14 cellular contexts compared by ENCODE assay signal in the genomic region with DNA sequence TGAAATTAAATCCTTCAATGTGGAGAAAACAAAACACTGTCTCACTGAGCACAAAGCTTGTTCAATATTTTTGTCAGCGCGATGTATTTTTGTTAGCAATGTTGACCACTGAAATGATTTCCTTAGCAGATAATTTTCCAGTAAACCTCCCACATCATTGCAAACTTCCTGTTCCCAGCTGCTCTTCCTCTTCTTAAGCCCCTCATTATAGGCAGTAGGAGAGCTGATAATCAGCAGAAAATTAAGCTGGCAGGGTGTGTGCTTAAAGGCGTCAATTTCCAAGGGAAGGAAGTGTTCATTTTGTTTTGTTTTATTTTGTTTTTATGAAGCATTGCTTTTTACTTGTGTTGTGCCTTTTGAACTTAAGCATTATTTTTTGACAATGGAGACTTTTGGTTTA. TPM values are rescaled to one million over a fixed set of nuclear protein-coding genes. Genes with fewer than 3 reads are reported as not detected.
DNase-seq lines count a peak whose midpoint lies in the region; ATAC-seq, FAIRE-seq and TF ChIP-seq lines count a peak whose summit lies in the region.
"Had no signal": no experiment of that assay in that cellular context is flagged by ENCODE, and none has a peak within 500 bp of the region (broad histone marks: within the 10 kb centered on the region; RNA-seq: fewer than 3 reads in every experiment).

No MANE protein-coding gene starts in this region.

- TF ChIP-seq EP300 in HepG2 (IDR thresholded peaks at IDR 0.05; ENCODE audit: low read depth in 2 of 2, low read length in 2 of 2) = no peak
- TF ChIP-seq EP300 in HepG2 (CRISPR knock-in tag; IDR thresholded peaks at IDR 0.05; ENCODE audit: borderline replicate concordance) = no peak

- H3K27me3 Mint-ChIP-seq in endothelial cell (ENCODE audit: unreplicated experiment) = no peaks in the 10 kb centered on the region
- peaks cover 16 to 18% of the 10 kb centered on the region in 2 donors for H3K27me3 Mint-ChIP-seq in CD4-positive, alpha-beta memory T cell

- CTCF ChIA-PET in HepG2 (lab: Yijun Ruan, JAX; ENCODE audit: low intra/inter-chr PET ratio, low total read pairs) = no interaction called here
- CTCF ChIA-PET in CD4-positive, alpha-beta memory T cell (lab: Charles Lee; ENCODE audit: partially characterized antibody) = interaction anchor here (2.6 to 5.7 kb wide), 2 partner anchors 10 to 21 kb away, joined by 11 to 47 read pairs; no protein-coding TSS in a partner anchor

- no peak for TF ChIP-seq RAD21 in HepG2 (CRISPR knock-in tag; IDR thresholded peaks at IDR 0.05)

- no peaks in the 10 kb centered on the region for H3K9me3 Mint-ChIP-seq in endothelial cell (ENCODE audit: unreplicated experiment)
- no peaks in the 10 kb centered on the region for H3K9me3 Mint-ChIP-seq in CD4-positive, alpha-beta memory T cell
- H3K9me3 Mint-ChIP-seq: T-helper 1 cell treated with Interleukin-12 subunit alpha and Interleukin-12 subunit beta and Interleukin-4 antibody, amounts not matched to agents 30 μg/mL and 1 μg/mL, for 36 hours had no signal

- no peaks in the 10 kb centered on the region for H3K79me2 ChIP-seq in HepG2 (ENCODE audit: insufficient read depth, low read length)

- H3K36me3 Mint-ChIP-seq in endothelial cell (ENCODE audit: low read depth, unreplicated experiment) = peaks cover 4% of the 10 kb centered on the region
- H3K36me3 Mint-ChIP-seq in CD4-positive, alpha-beta memory T cell = no peaks in the 10 kb centered on the region

- POLR2A ChIA-PET in HepG2 (lab: Yijun Ruan, JAX) = interaction anchor here (1.2 kb wide), 1 partner anchor 65 kb away, joined by 3 read pairs; a partner anchor contains a TSS
- POLR2A ChIA-PET in CD4-positive, alpha-beta memory T cell (lab: Charles Lee; ENCODE audit: partially characterized antibody) = no interaction called here

- H3K36me3 ChIP-seq in right lobe of liver (no peaks in the 10 kb centered on the region), HepG2 (replicated peaks in 1 of 2; ENCODE audit: control insufficient read depth in 1 of 2, insufficient read depth in 2 of 2, low read length in 2 of 2) (no peaks in the 10 kb centered on the region)
- no peaks in the 10 kb centered on the region for H3K36me3 ChIP-seq in CD4-positive, alpha-beta memory T cell (ENCODE audit: insufficient read depth, low read length)
- H3K36me3 ChIP-seq: Peyer's patch had no signal

- no peak for FAIRE-seq in HepG2 (lab: Jason Lieb, UNC)
- FAIRE-seq: kidney had no signal

- H3K27me3 ChIP-seq in right lobe of liver = no peaks in the 10 kb centered on the region
- peaks cover 0 to 26% of the 10 kb centered on the region in 2 experiments; a peak in 3 of 5 replicates for H3K27me3 ChIP-seq in HepG2 (ENCODE audit: control insufficient read depth in 1 of 2, insufficient read depth in 2 of 2, low read length in 2 of 2)
- H3K27me3 ChIP-seq in CD4-positive, alpha-beta memory T cell (ENCODE audit: insufficient read depth, low read length) = no peaks in the 10 kb centered on the region
- H3K27me3 ChIP-seq: Peyer's patch had no signal

- H3K4me3 ChIP-seq in right lobe of liver (no peak overlapping the region), HepG2 (replicated peaks in 1 of 3; ENCODE audit: insufficient read depth in 1 of 3, low read depth in 2 of 3, low read length in 3 of 3) (no peak overlapping the region)
- H3K4me3 ChIP-seq in CD4-positive, alpha-beta memory T cell (ENCODE audit: low read length in 2 of 2) = no peak overlapping the region
- H3K4me3 ChIP-seq: Peyer's patch had no signal

- DNase-seq in right lobe of liver (no peak), HepG2 (ENCODE audit: low spot score) (no peak), NCI-H748 treated with DMSO at 0.1 percent for 48 hours (lab: John Stamatoyannopoulos, UW) (peak; percentile 86), endothelial cell (ENCODE audit: low spot score) (no peak), COLO829 (ENCODE audit: low spot score) (no peak), cerebellar nuclear complex (lab: John Stamatoyannopoulos, UW) (no peak)
- DNase-seq in CD4-positive, alpha-beta memory T cell = no peak
- DNase-seq: activated CD4-positive, alpha-beta T cell treated with anti-CD3 and anti-CD28 coated beads, Interleukin-2, amount 50 U/mL, for 4 hours; activated T-cell treated with anti-CD3 and anti-CD28 coated beads, Interleukin-2, amount 50 U/mL, for 72 hours; kidney; NCI-H2171 treated with DMSO at 0.1 percent for 48 hours; Peyer's patch had no signal

- in situ Hi-C loops in HepG2 (cut with HindIII; ENCODE audit: extremely low pct_ligation_motif_present, low pct_unique_long_range_greater_than_20kb) = no loop called here

- no peak for TF ChIP-seq POLR2A in right lobe of liver (IDR thresholded peaks at IDR 0.05)
- no peak for TF ChIP-seq POLR2A in HepG2 (IDR thresholded peaks at IDR 0.05; ENCODE audit: insufficient read depth in 1 of 2, low read depth in 2 of 2, low read length in 2 of 2)

- H3K27ac ChIP-seq in right lobe of liver (no peak overlapping the region), HepG2 (ENCODE audit: extremely low read length, insufficient read depth, low read length) (no peak overlapping the region)
- H3K27ac ChIP-seq in CD4-positive, alpha-beta memory T cell (ENCODE audit: low read depth, low read length) = no peak overlapping the region
- H3K27ac ChIP-seq: Peyer's patch had no signal

- no peaks in the 10 kb centered on the region for H3K9me3 ChIP-seq in right lobe of liver
- H3K9me3 ChIP-seq in HepG2 (ENCODE audit: low read length) = no peaks in the 10 kb centered on the region
- H3K9me3 ChIP-seq in CD4-positive, alpha-beta memory T cell (ENCODE audit: control insufficient read depth in 1 of 2, low read length in 2 of 2) = no peaks in the 10 kb centered on the region
- H3K9me3 ChIP-seq: Peyer's patch had no signal

- H3K4me2 ChIP-seq in HepG2 (ENCODE audit: low read depth, low read length) = no peak overlapping the region

- ATAC-seq in right lobe of liver (peak; percentile 51 to 72 (median 66)), HepG2 (no peak), HG03097 (IDR thresholded peaks at IDR 0.05; ENCODE audit: low FRiP score, unreplicated experiment) (no peak)
- ATAC-seq: activated T-cell treated with anti-CD3 and anti-CD28 coated beads, Interleukin-2, amount 50 U/mL, for 72 hours had no signal

- BruUV-seq in HepG2 (replicated peaks; lab: Mats Ljungman, UMichigan) = no TSS peak

- H3K4me1 ChIP-seq in right lobe of liver (peaks cover 0 to 5% (median 0%) of the 10 kb centered on the region in 4 donors), HepG2 (ENCODE audit: insufficient read depth, low read length) (peaks cover 36% of the 10 kb centered on the region)
- no peaks in the 10 kb centered on the region for H3K4me1 ChIP-seq in CD4-positive, alpha-beta memory T cell (ENCODE audit: insufficient read depth, low read length)
- H3K4me1 ChIP-seq: Peyer's patch had no signal

- no peaks in the 10 kb centered on the region for H4K20me1 ChIP-seq in HepG2 (ENCODE audit: insufficient read depth, low read length)

- H2AFZ ChIP-seq in HepG2 (ENCODE audit: low read length) = no peak overlapping the region

- peak overlapping the region; percentile 39 for H3K27ac Mint-ChIP-seq in endothelial cell (ENCODE audit: unreplicated experiment)
- H3K27ac Mint-ChIP-seq in CD4-positive, alpha-beta memory T cell = no peak overlapping the region
- H3K27ac Mint-ChIP-seq: activated T-cell treated with anti-CD3 and anti-CD28 coated beads, Interleukin-2, amount 50 U/mL, for 72 hours; T-helper 1 cell treated with Interleukin-12 subunit alpha and Interleukin-12 subunit beta and Interleukin-4 antibody, amounts not matched to agents 30 μg/mL and 1 μg/mL, for 36 hours had no signal

- no peak overlapping the region for H3K9ac ChIP-seq in HepG2 (ENCODE audit: insufficient read depth, low read depth, low read length)

- no peak overlapping the region for H3K4me3 Mint-ChIP-seq in endothelial cell (ENCODE audit: unreplicated experiment)
- H3K4me3 Mint-ChIP-seq in CD4-positive, alpha-beta memory T cell = no peak overlapping the region
- H3K4me3 Mint-ChIP-seq: activated T-cell treated with anti-CD3 and anti-CD28 coated beads, Interleukin-2, amount 50 U/mL, for 72 hours; T-helper 1 cell treated with Interleukin-12 subunit alpha and Interleukin-12 subunit beta and Interleukin-4 antibody, amounts not matched to agents 30 μg/mL and 1 μg/mL, for 36 hours had no signal

- H3K4me1 Mint-ChIP-seq in endothelial cell (ENCODE audit: unreplicated experiment) = peaks cover 24% of the 10 kb centered on the region
- H3K4me1 Mint-ChIP-seq in CD4-positive, alpha-beta memory T cell = peaks cover 0 to 6% (median 2%) of the 10 kb centered on the region in 4 donors

- TF ChIP-seq CTCF in right lobe of liver (IDR thresholded peaks at IDR 0.05) = no peak
- no peak for TF ChIP-seq CTCF in HepG2 (CRISPR knock-in tag; IDR thresholded peaks at IDR 0.05)
- no peak for TF ChIP-seq CTCF in endothelial cell (IDR thresholded peaks at IDR 0.05; ENCODE audit: unreplicated experiment)

- 46% methylated on average over 3 of the region's 3 CpGs for WGBS in right lobe of liver (ENCODE audit: insufficient coverage, low coverage, low lambda C conversion rate, missing lambda C conversion rate)
- 85% methylated on average over 3 of the region's 3 CpGs for WGBS in HepG2 (ENCODE audit: low lambda C conversion rate)

- intact Hi-C loops in right lobe of liver (cut with DNase I) = no loop called here
- intact Hi-C loops in HepG2 (cut with micrococcal nuclease; ENCODE audit: unreplicated experiment) = loop anchor here (2.0 kb wide), 1 partner anchor 29 kb away; no protein-coding TSS in a partner anchor
- intact Hi-C loops in CD4-positive, alpha-beta memory T cell (cut with micrococcal nuclease) = no loop called here

RNA-seq across cellular contexts. Expression of a gene that starts 29.1 kb away (rescaled TPM):
- total RNA-seq in right lobe of liver (10 to 100 TPM; 20.7 to 41.2 (median 33.3) TPM), HepG2 (2016; rRNA removed; fragmentation: Illumina TruSeq; extraction: Trizol) (73.7 and 78.0 TPM in 2 replicates), endothelial cell (ENCODE audit: unreplicated experiment) (15.2 TPM)
- 23.2 and 27.5 TPM in 2 replicates for total RNA-seq in HepG2 (2016; cell fraction: cytosol; rRNA removed; fragmentation: Illumina TruSeq; extraction: Trizol; ENCODE audit: low read depth)
- 70.9 and 77.3 TPM in 2 replicates for total RNA-seq in HepG2 (2016; cell fraction: insoluble cytoplasmic fraction; rRNA removed; fragmentation: Illumina TruSeq; extraction: Trizol)
- total RNA-seq in HepG2 (2016; cell fraction: membrane; rRNA removed; fragmentation: Illumina TruSeq; extraction: Trizol) = 39.5 and 43.5 TPM in 2 replicates
- 44.6 and 52.8 TPM in 2 replicates for total RNA-seq in HepG2 (2016; cell fraction: nucleus; rRNA removed; fragmentation: Illumina TruSeq; extraction: Trizol)
- 18.2 and 24.6 TPM in 2 replicates for polyA plus RNA-seq in HepG2 (2011; rRNA removed)
- polyA plus RNA-seq in HepG2 (2011; cell fraction: cytosol; rRNA removed) = 19.6 and 31.0 TPM in 2 replicates
- polyA plus RNA-seq in HepG2 (2011; cell fraction: nucleus; rRNA removed) = 7.1 and 9.9 TPM in 2 replicates
- 18.4 and 26.2 TPM in 2 replicates for polyA plus RNA-seq in HepG2 (2012)
- 23.3 and 32.1 TPM in 2 replicates for polyA plus RNA-seq in HepG2 (2016; cell fraction: cytosol; fragmentation: Illumina TruSeq; extraction: Trizol; ENCODE audit: low read depth)
- 85.0 and 85.6 TPM in 2 replicates for polyA plus RNA-seq in HepG2 (2016; cell fraction: insoluble cytoplasmic fraction; fragmentation: Illumina TruSeq; extraction: Trizol; ENCODE audit: low read depth)
- 39.5 and 42.3 TPM in 2 replicates for polyA plus RNA-seq in HepG2 (2016; cell fraction: membrane; fragmentation: Illumina TruSeq; extraction: Trizol; ENCODE audit: low read depth)
- polyA plus RNA-seq in HepG2 (2016; cell fraction: nucleus; fragmentation: Illumina TruSeq; extraction: Trizol; ENCODE audit: insufficient read depth, low read depth) = 84.3 and 97.3 TPM in 2 replicates
- 4.1 and 10.8 TPM in 2 replicates for polyA minus RNA-seq in HepG2 (2011; rRNA and poly(A)+ RNA removed; ENCODE audit: low replicate concordance)
- polyA minus RNA-seq in HepG2 (2011; cell fraction: cytosol; rRNA and poly(A)+ RNA removed) = 4.7 and 5.7 TPM in 2 replicates
- polyA minus RNA-seq in HepG2 (2011; cell fraction: nucleus; rRNA and poly(A)+ RNA removed) = 3.7 and 4.6 TPM in 2 replicates
- total RNA-seq in CD4-positive, alpha-beta memory T cell = 10 to 100 TPM in 1 of 2 experiments, 1 to 10 TPM in 1; 9.5 to 10.0 TPM
- 10 to 100 TPM; 30.7 to 58.1 TPM for polyA plus RNA-seq in CD4-positive, alpha-beta memory T cell

Comparison
In these comparisons a context has a peak if more than half of its experiments do, and no peak if none do; other contexts are left out.
1. ATAC-seq: peak in right lobe of liver (4 of 4); none in HepG2 (single experiment) and HG03097 (single experiment).